Comparison of ENCODE assay signal across 20 cellular contexts in genomic region chr1:13505020-13505419, GRCh38. TPM values are rescaled to one million over a fixed set of nuclear protein-coding genes. Genes with fewer than 3 reads are reported as not detected.
"Had no signal": no experiment of that assay in that cellular context is flagged by ENCODE, and none has a peak within 500 bp of the region (broad histone marks: within the 10 kb centered on the region; RNA-seq: fewer than 3 reads in every experiment).

No MANE protein-coding gene starts in this region.

- H3K4me3 ChIP-seq: dorsolateral prefrontal cortex, tibial nerve, uterus had no signal

- H3K9me3 ChIP-seq: tibial nerve, uterus had no signal

- DNase-seq: activated CD4-positive, alpha-beta T cell treated with anti-CD3 and anti-CD28 coated beads, Interleukin-2, amount 10 ng/mL, durations not matched to agents 7 days and 5 days; activated CD8-positive, alpha-beta memory T cell treated with anti-CD3 and anti-CD28 coated beads, Interleukin-2, amount 50 U/mL, for 4 hours; activated naive CD4-positive, alpha-beta T cell treated with anti-CD3 and anti-CD28 coated beads, Interleukin-2, amount 10 ng/mL, durations not matched to agents 7 days and 5 days; activated naive CD8-positive, alpha-beta T cell treated with anti-CD3 and anti-CD28 coated beads, Interleukin-2, amount 50 U/mL, for 24 hours; activated T-cell treated with anti-CD3 and anti-CD28 coated beads, Interleukin-2, amount 50 U/mL, for 4 hours; anterior cingulate cortex; caudate nucleus; dorsolateral prefrontal cortex; foreskin keratinocyte; hypothalamus; naive thymus-derived CD8-positive, alpha-beta T cell; stimulated activated naive CD4-positive, alpha-beta T cell; T-helper 9 cell; uterus had no signal

- H3K4me1 ChIP-seq: foreskin keratinocyte, uterus had no signal

- H3K36me3 ChIP-seq: tibial nerve, uterus had no signal

- H3K27me3 ChIP-seq: foreskin keratinocyte, uterus had no signal

- H3K27ac ChIP-seq: dorsolateral prefrontal cortex, foreskin keratinocyte, uterus had no signal

- ATAC-seq: activated naive CD8-positive, alpha-beta T cell treated with anti-CD3 and anti-CD28 coated beads, Interleukin-2, amount 50 U/mL, for 24 hours; activated T-cell treated with anti-CD3 and anti-CD28 coated beads, Interleukin-2, amount 50 U/mL, for 4 hours; foreskin keratinocyte; naive thymus-derived CD8-positive, alpha-beta T cell had no signal

RNA-seq across cellular contexts. Expression of gene LRRC38, which starts 8.8 kb away (rescaled TPM):
- total RNA-seq: activated CD4-positive, alpha-beta T cell treated with anti-CD3 and anti-CD28 coated beads, Interleukin-2, amount 10 ng/mL, durations not matched to agents 7 days and 5 days; activated T-cell treated with anti-CD3 and anti-CD28 coated beads, Interleukin-2, amount 50 U/mL, for 4 hours; epithelial cell of proximal tubule; fibroblast of lung; foreskin keratinocyte; mesenteric fat pad; naive thymus-derived CD8-positive, alpha-beta T cell; renal cortical epithelial cell; subcutaneous adipose tissue; uterus had no signal
- polyA plus RNA-seq: fibroblast of lung; foreskin keratinocyte; naive thymus-derived CD8-positive, alpha-beta T cell had no signal
